ENCODE assay signal across 17 cellular contexts in the genomic region with DNA sequence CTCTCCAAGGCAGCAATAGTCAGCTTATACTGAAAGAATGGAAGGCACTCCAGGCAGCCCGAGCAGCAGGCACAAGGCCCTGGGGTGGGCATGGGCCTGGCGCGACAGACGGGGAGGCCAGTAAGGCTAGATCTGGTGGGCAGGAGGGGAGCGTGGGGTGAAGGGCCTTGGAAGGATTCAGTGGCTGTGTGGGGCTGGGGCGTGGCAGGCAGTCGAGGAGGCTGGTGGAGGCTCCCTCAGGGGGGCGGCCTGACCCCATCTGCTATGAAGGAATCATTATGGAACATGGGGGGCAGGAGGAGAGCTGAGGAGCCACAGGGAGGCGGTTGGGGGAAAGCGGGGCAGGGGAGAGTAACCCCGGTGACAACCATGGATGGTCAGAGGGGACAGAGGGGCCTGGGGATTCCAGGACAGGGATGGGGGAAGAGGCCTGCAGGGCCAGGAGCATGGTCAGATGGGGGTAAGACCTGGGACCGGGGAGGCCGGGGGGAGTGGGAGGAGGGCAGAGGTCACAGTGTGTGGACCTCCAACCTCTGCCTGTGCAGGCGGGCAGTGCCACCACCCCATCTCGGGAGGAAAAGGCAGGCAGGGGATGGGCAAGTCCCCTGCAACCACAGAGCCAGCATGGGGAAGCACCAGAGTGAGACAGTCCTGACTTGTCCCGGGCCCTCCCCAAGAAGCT.
A peak's percentile ranks its signal among the peaks of the same experiment; 100 is the strongest.
DNase-seq lines count a peak whose midpoint lies in the region; ATAC-seq, FAIRE-seq and TF ChIP-seq lines count a peak whose summit lies in the region.
"Had no signal": no experiment of that assay in that cellular context is flagged by ENCODE, and none has a peak within 500 bp of the region (broad histone marks: within the 10 kb centered on the region; RNA-seq: fewer than 3 reads in every experiment).

No MANE protein-coding gene starts in this region.

- no peaks in the 10 kb centered on the region for H3K4me1 ChIP-seq in HepG2 (ENCODE audit: insufficient read depth, low read length)
- H3K4me1 ChIP-seq in right lobe of liver = no peaks in the 10 kb centered on the region
- H3K4me1 ChIP-seq in rectal smooth muscle tissue (ENCODE audit: control insufficient read depth, insufficient read depth, low read length) = peaks cover 5% of the 10 kb centered on the region
- H3K4me1 ChIP-seq in PC-9 (replicated peaks; ENCODE audit: insufficient read depth) = no peaks in the 10 kb centered on the region
- H3K4me1 ChIP-seq: A549, Caco-2 had no signal

- H3K4me1 Mint-ChIP-seq in chondrocyte (ENCODE audit: low read depth) = no peaks in the 10 kb centered on the region

- H3K4me3 ChIP-seq in HepG2 (replicated peaks in 1 of 3; ENCODE audit: insufficient read depth in 1 of 3, low read depth in 2 of 3, low read length in 3 of 3) (no peak overlapping the region), right lobe of liver (no peak overlapping the region), rectal smooth muscle tissue (ENCODE audit: low read length) (no peak overlapping the region), PC-9 (no peak overlapping the region)
- H3K4me3 ChIP-seq: A549, GM23248 had no signal

- no peaks in the 10 kb centered on the region for H3K27me3 ChIP-seq in HepG2 (ENCODE audit: control insufficient read depth in 1 of 2, insufficient read depth in 2 of 2, low read length in 2 of 2)
- no peaks in the 10 kb centered on the region for H3K27me3 ChIP-seq in right lobe of liver
- H3K27me3 ChIP-seq in rectal smooth muscle tissue (ENCODE audit: control insufficient read depth, insufficient read depth, low read length) = no peaks in the 10 kb centered on the region
- no peaks in the 10 kb centered on the region for H3K27me3 ChIP-seq in PC-9 (ENCODE audit: insufficient read depth, low read depth)

- FAIRE-seq in HepG2 (lab: Jason Lieb, UNC) = no peak
- FAIRE-seq: A549 had no signal

- intact Hi-C loops in HepG2 (cut with micrococcal nuclease; ENCODE audit: unreplicated experiment) = no loop called here
- intact Hi-C loops in right lobe of liver (cut with DNase I) = no loop called here
- intact Hi-C loops in PC-9 (cut with micrococcal nuclease; ENCODE audit: unreplicated experiment) = no loop called here

- no peak for TF ChIP-seq RAD21 in HepG2 (CRISPR knock-in tag; IDR thresholded peaks at IDR 0.05)

- H3F3A ChIP-seq in PC-9 (ENCODE audit: insufficient read depth, low read depth) = no peaks in the 10 kb centered on the region

- H3K79me2 ChIP-seq in HepG2 (ENCODE audit: insufficient read depth, low read length) (no peaks in the 10 kb centered on the region), PC-9 (ENCODE audit: low read depth) (no peaks in the 10 kb centered on the region)

- ATAC-seq in HepG2 (no peak), right lobe of liver (no peak), HG03135 (IDR thresholded peaks at IDR 0.05; ENCODE audit: unreplicated experiment) (no peak), GM21528 (IDR thresholded peaks at IDR 0.05; ENCODE audit: low FRiP score, unreplicated experiment) (no peak)
- ATAC-seq: A549, HCT116 had no signal

- CTCF ChIA-PET in HepG2 (lab: Yijun Ruan, JAX; ENCODE audit: low intra/inter-chr PET ratio, low total read pairs) (no interaction called here), PC-9 (lab: Charles Lee) (no interaction called here)

- no peaks in the 10 kb centered on the region for H3K9me2 ChIP-seq in PC-9 (ENCODE audit: insufficient read depth)

- no peaks in the 10 kb centered on the region for H3K27me3 Mint-ChIP-seq in chondrocyte (ENCODE audit: low read depth)

- no peak for DNase-seq in HepG2 (ENCODE audit: low spot score)
- DNase-seq in right lobe of liver = no peak
- peak; percentile 83 for DNase-seq in chondrocyte (ENCODE audit: low spot score)
- DNase-seq in ecto neural progenitor cell (ENCODE audit: low spot score) = no peak
- no peak for DNase-seq in PC-9
- DNase-seq: Caco-2, GM23248, KBM-7, NCI-H1436, NCI-H2029, NCI-H2171, NCI-H446 had no signal

- H4K20me1 ChIP-seq in HepG2 (ENCODE audit: insufficient read depth, low read length) = no peaks in the 10 kb centered on the region
- H4K20me1 ChIP-seq in PC-9 (ENCODE audit: insufficient read depth) = no peaks in the 10 kb centered on the region

- POLR2A ChIA-PET in HepG2 (lab: Yijun Ruan, JAX) (no interaction called here), PC-9 (lab: Charles Lee; ENCODE audit: unreplicated experiment) (no interaction called here)

- H3K9me3 Mint-ChIP-seq in chondrocyte (ENCODE audit: low read depth) = no peaks in the 10 kb centered on the region

- H3K9me3 ChIP-seq in HepG2 (ENCODE audit: low read length) (no peaks in the 10 kb centered on the region), right lobe of liver (no peaks in the 10 kb centered on the region), PC-9 (ENCODE audit: insufficient read depth, low read depth) (no peaks in the 10 kb centered on the region)
- H3K9me3 ChIP-seq: A549, Caco-2 had no signal

- H3K27ac ChIP-seq in HepG2 (ENCODE audit: extremely low read length, insufficient read depth, low read length) (no peak overlapping the region), right lobe of liver (no peak overlapping the region), rectal smooth muscle tissue (ENCODE audit: low read depth, low read length) (peak overlapping the region; percentile 72), PC-9 (no peak overlapping the region)
- H3K27ac ChIP-seq: A549, GM23248 had no signal

- no peak overlapping the region for H3K9ac ChIP-seq in HepG2 (ENCODE audit: insufficient read depth, low read depth, low read length)
- H3K9ac ChIP-seq in rectal smooth muscle tissue (ENCODE audit: low read length) = no peak overlapping the region
- H3K9ac ChIP-seq: GM23248 had no signal

- H3K36me3 Mint-ChIP-seq in chondrocyte (ENCODE audit: low read depth) = peaks cover 8% of the 10 kb centered on the region

- H3K36me3 ChIP-seq in HepG2 (replicated peaks in 1 of 2; ENCODE audit: control insufficient read depth in 1 of 2, insufficient read depth in 2 of 2, low read length in 2 of 2) = no peaks in the 10 kb centered on the region
- no peaks in the 10 kb centered on the region for H3K36me3 ChIP-seq in right lobe of liver
- H3K36me3 ChIP-seq in rectal smooth muscle tissue (ENCODE audit: control insufficient read depth, insufficient read depth, low read length) = peaks cover 9% of the 10 kb centered on the region
- no peaks in the 10 kb centered on the region for H3K36me3 ChIP-seq in PC-9 (ENCODE audit: low read depth)

- H3K4me2 ChIP-seq in HepG2 (ENCODE audit: low read depth, low read length) (no peak overlapping the region), PC-9 (no peak overlapping the region)
- H3K4me2 ChIP-seq: A549 had no signal

- BruUV-seq in HepG2 (replicated peaks; lab: Mats Ljungman, UMichigan) (no TSS peak), PC-9 (replicated peaks; lab: Mats Ljungman, UMichigan) (no TSS peak)

- H3K27ac Mint-ChIP-seq in chondrocyte (ENCODE audit: unreplicated experiment) = no peak overlapping the region

- in situ Hi-C loops in HepG2 (cut with HindIII; ENCODE audit: extremely low pct_ligation_motif_present, low pct_unique_long_range_greater_than_20kb) = no loop called here

- 93% methylated on average over 15 of the region's 16 CpGs for WGBS in HepG2 (ENCODE audit: low lambda C conversion rate)
- WGBS in right lobe of liver (ENCODE audit: insufficient coverage, low coverage, low lambda C conversion rate, missing lambda C conversion rate) = 87% methylated on average over 4 of the region's 16 CpGs

- TF ChIP-seq EP300 in HepG2 (IDR thresholded peaks at IDR 0.05; ENCODE audit: low read depth in 2 of 2, low read length in 2 of 2) (no peak), HepG2 (CRISPR knock-in tag; IDR thresholded peaks at IDR 0.05; ENCODE audit: borderline replicate concordance) (no peak)

- no peak overlapping the region for H3K4me3 Mint-ChIP-seq in chondrocyte (ENCODE audit: unreplicated experiment)

- no peak overlapping the region for H2AFZ ChIP-seq in HepG2 (ENCODE audit: low read length)
- H2AFZ ChIP-seq in PC-9 = no peak overlapping the region
- H2AFZ ChIP-seq: GM23248 had no signal

- TF ChIP-seq POLR2A in HepG2 (IDR thresholded peaks at IDR 0.05; ENCODE audit: insufficient read depth in 1 of 2, low read depth in 2 of 2, low read length in 2 of 2) = no peak
- TF ChIP-seq POLR2A in right lobe of liver (IDR thresholded peaks at IDR 0.05) = no peak

- TF ChIP-seq CTCF in HepG2 (CRISPR knock-in tag; IDR thresholded peaks at IDR 0.05) (no peak), right lobe of liver (IDR thresholded peaks at IDR 0.05) (no peak), chondrocyte (IDR thresholded peaks at IDR 0.05) (no peak), PC-9 (conservative IDR thresholded peaks at IDR 0.05) (no peak)

TF ChIP-seq in HepG2, 621 proteins besides CTCF, POLR2A, EP300 and RAD21:
- TF ChIP-seq NFE2 (CRISPR knock-in tag; IDR thresholded peaks at IDR 0.05) = no peak
- TF ChIP-seq HNRNPLL (IDR thresholded peaks at IDR 0.05; ENCODE audit: low read depth, low read length, poor library complexity, severe bottlenecking) = peak; percentile 3
- TF ChIP-seq HOMEZ (CRISPR knock-in tag; IDR thresholded peaks at IDR 0.05; ENCODE audit: low read depth) = no peak
